2 cellular contexts compared by ENCODE assay signal in the genomic region with DNA sequence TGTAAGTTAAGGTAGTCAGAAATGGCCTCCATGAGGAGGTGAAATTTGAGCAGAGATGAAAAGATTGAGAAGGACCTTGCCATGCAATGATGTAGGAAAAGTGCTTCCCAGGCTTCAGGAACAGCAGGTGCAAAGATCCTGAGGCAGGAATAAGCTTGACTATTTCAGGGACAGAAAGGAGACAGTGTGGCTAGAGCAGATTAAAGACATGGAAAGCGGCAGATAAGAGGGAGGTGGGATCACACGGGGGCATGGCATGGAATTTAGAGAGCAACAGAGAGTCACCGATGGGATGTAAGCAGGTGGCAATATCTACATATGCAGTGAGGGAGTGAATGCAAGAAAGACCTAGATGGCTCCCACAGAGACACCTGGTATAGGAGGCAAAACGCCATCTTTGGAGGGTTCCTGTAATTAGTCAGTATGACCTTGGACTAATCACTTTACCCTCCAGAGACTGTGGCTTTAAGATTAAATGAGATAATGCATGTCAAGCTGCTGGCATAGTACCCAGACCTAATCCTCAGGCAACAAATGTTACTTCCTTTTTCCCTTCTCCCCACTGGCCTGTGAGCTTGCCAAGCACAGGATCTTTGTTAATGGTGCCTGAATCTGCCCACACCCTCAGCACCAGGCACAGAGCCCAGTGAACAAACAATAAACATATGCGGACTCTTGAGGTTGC.
TF ChIP-seq lines count a peak whose summit lies in the region.

No MANE protein-coding gene starts in this region.

TF ChIP-seq in A549, 52 proteins besides CTCF, POLR2A, EP300 and RAD21:
- no peak for TF ChIP-seq RFX5 (IDR thresholded peaks at IDR 0.05)
- TF ChIP-seq ZNF302 (CRISPR knock-in tag; IDR thresholded peaks at IDR 0.05): no peak
- no peak for TF ChIP-seq E2F6 (IDR thresholded peaks at IDR 0.05; ENCODE audit: borderline replicate concordance, low read depth)
- TF ChIP-seq EHF (CRISPR knock-in tag; IDR thresholded peaks at IDR 0.05): no peak
- no peak for TF ChIP-seq NPAS2 (CRISPR knock-in tag; IDR thresholded peaks at IDR 0.05; ENCODE audit: borderline replicate concordance)
- TF ChIP-seq FOXS1 (CRISPR knock-in tag; IDR thresholded peaks at IDR 0.05): no peak
- TF ChIP-seq, protein P1, sequence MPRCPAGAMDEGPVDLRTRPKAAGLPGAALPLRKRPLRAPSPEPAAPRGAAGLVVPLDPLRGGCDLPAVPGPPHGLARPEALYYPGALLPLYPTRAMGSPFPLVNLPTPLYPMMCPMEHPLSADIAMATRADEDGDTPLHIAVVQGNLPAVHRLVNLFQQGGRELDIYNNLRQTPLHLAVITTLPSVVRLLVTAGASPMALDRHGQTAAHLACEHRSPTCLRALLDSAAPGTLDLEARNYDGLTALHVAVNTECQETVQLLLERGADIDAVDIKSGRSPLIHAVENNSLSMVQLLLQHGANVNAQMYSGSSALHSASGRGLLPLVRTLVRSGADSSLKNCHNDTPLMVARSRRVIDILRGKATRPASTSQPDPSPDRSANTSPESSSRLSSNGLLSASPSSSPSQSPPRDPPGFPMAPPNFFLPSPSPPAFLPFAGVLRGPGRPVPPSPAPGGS (IDR thresholded peaks at IDR 0.05): no peak
- TF ChIP-seq NR3C1 (IDR thresholded peaks at IDR 0.05): no peak
- TF ChIP-seq MAFK (IDR thresholded peaks at IDR 0.05; ENCODE audit: partially characterized antibody): no peak

TF ChIP-seq in IMR-90, 13 proteins besides CTCF, POLR2A, EP300 and RAD21:
- TF ChIP-seq MAZ (IDR thresholded peaks at IDR 0.05; ENCODE audit: borderline replicate concordance, low read depth, low read length) (no peak), SMC3 (IDR thresholded peaks at IDR 0.05; ENCODE audit: low read depth, low read length) (no peak), MXI1 (IDR thresholded peaks at IDR 0.05; ENCODE audit: borderline replicate concordance, low read depth, low read length) (no peak), CHD1 (IDR thresholded peaks at IDR 0.05; ENCODE audit: low read depth, low read length) (no peak), NFE2L2 (IDR thresholded peaks at IDR 0.05; ENCODE audit: low read depth, low read length) (no peak)
